Comparison of ENCODE assay signal across 24 cellular contexts in the genomic region with DNA sequence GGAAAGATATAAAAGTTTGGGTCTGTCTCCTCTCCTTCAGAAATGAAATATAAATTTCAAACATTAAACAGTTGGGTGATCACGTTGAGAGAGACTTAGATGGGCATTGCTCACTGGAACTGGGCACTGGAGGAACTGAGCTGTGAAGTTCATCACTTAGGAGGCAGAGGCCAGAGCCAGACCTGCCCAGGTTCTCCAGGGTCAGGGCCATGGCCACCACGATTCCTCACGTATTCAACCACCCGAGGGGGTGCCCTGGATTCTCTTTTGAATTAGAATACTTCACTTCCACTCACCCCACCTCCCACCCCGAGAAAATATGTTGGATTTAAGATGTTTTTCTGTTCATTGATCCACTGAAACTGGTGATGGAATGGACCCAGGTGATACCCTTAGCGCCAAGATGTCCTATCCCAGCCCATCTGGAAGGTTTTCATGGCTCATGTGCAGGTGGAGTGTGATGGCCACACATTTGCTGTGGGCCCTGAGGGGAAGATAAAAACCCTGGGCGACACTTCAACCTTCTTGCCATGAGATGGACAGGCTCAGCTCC. TPM values are rescaled to one million over a fixed set of nuclear protein-coding genes. Genes with fewer than 3 reads are reported as not detected.
A peak's percentile ranks its signal among the peaks of the same experiment; 100 is the strongest.
DNase-seq lines count a peak whose midpoint lies in the region; TF ChIP-seq lines count a peak whose summit lies in the region.
"Had no signal": no experiment of that assay in that cellular context is flagged by ENCODE, and none has a peak within 500 bp of the region (broad histone marks: within the 10 kb centered on the region; RNA-seq: fewer than 3 reads in every experiment).

No MANE protein-coding gene starts in this region.

- CTCF ChIA-PET in activated naive CD4-positive, alpha-beta T cell treated with anti-CD3 and anti-CD28 coated beads, Interleukin-2, amount 10 ng/mL, durations not matched to agents 7 days and 5 days (lab: Charles Lee), result interaction anchor here (1.6 kb wide), 1 partner anchor 14 kb away, joined by 4 read pairs; no protein-coding TSS in a partner anchor
- CTCF ChIA-PET in GM10248 (lab: Yijun Ruan, JAX), result interaction anchor here (1.6 to 2.4 kb wide), 3 partner anchors 13 to 85 kb away, joined by 4 to 8 read pairs (median 8); no protein-coding TSS in a partner anchor

- H3K36me3 ChIP-seq in subcutaneous abdominal adipose tissue (ENCODE audit: control insufficient read depth in 5 of 5, insufficient read depth in 5 of 5, low read length in 5 of 5), result peaks cover 0 to 31% (median 16%) of the 10 kb centered on the region in 5 donors
- H3K36me3 ChIP-seq: neural progenitor cell had no signal

- H3K36me3 Mint-ChIP-seq in activated naive CD4-positive, alpha-beta T cell treated with anti-CD3 and anti-CD28 coated beads, Interleukin-2, amount 10 ng/mL, durations not matched to agents 7 days and 5 days, result peaks cover 42% of the 10 kb centered on the region
- peaks cover 29% of the 10 kb centered on the region for H3K36me3 Mint-ChIP-seq in dendritic cell treated with granulocyte-macrophage colony-stimulating factor and Interleukin-4, amounts not matched to agents 40 ng/mL and 50 ng/mL, for 4 days (ENCODE audit: low read depth)
- peaks cover 9% of the 10 kb centered on the region for H3K36me3 Mint-ChIP-seq in activated T-helper 1 cell treated with anti-CD3 and anti-CD28 coated beads, Interleukin-12 subunit alpha, Interleukin-12 subunit beta, Interleukin-2, Interleukin-4 antibody, amounts not matched to agents 30 ng/mL and 10 ng/mL and 1 ng/mL, durations not matched to agents 14 hours and 24 hours and 36 hours (ENCODE audit: low read depth)
- H3K36me3 Mint-ChIP-seq: neural progenitor cell had no signal

- no peaks in the 10 kb centered on the region for H3K9me3 ChIP-seq in subcutaneous abdominal adipose tissue (ENCODE audit: control insufficient read depth in 5 of 5, low read length in 5 of 5)

- peak; percentile 5 for DNase-seq in activated naive CD4-positive, alpha-beta T cell treated with anti-CD3 and anti-CD28 coated beads, Interleukin-2, amount 10 ng/mL, durations not matched to agents 7 days and 5 days
- no peak for DNase-seq in activated naive CD4-positive, alpha-beta T cell treated with anti-CD3 and anti-CD28 coated beads, Interleukin-2, amount 50 U/mL, for 16 hours
- DNase-seq in GM10248 (ENCODE audit: extremely low spot score) (peak; percentile 9), DMS153 (lab: John Stamatoyannopoulos, UW) (no peak), OCI-M2 (lab: John Stamatoyannopoulos, UW; ENCODE audit: unreplicated experiment) (no peak)
- no peak for DNase-seq in activated T-helper 1 cell treated with anti-CD3 and anti-CD28 coated beads, Interleukin-12 subunit alpha, Interleukin-12 subunit beta, Interleukin-2, Interleukin-4 antibody, amounts not matched to agents 30 ng/mL and 10 ng/mL and 1 ng/mL, durations not matched to agents 14 hours and 24 hours and 36 hours (ENCODE audit: low spot score)
- DNase-seq: C1 segment of cervical spinal cord; Kasumi-1; MV-4-11; NCI-H1436 treated with DMSO at 0.1 percent for 48 hours; NCI-H2107; NCI-H446; NCI-H774; stimulated activated CD4-positive, alpha-beta T cell treated with anti-CD3 and anti-CD28 coated beads, Interleukin-2, amount 100 ng/mL, for 48 hours; substantia nigra; T-helper 1 cell had no signal

- peaks cover 37% of the 10 kb centered on the region for H3K4me1 Mint-ChIP-seq in activated naive CD4-positive, alpha-beta T cell treated with anti-CD3 and anti-CD28 coated beads, Interleukin-2, amount 10 ng/mL, durations not matched to agents 7 days and 5 days
- peaks cover 55% of the 10 kb centered on the region for H3K4me1 Mint-ChIP-seq in dendritic cell treated with granulocyte-macrophage colony-stimulating factor and Interleukin-4, amounts not matched to agents 40 ng/mL and 50 ng/mL, for 4 days (ENCODE audit: low read depth)
- peaks cover 23% of the 10 kb centered on the region for H3K4me1 Mint-ChIP-seq in activated T-helper 1 cell treated with anti-CD3 and anti-CD28 coated beads, Interleukin-12 subunit alpha, Interleukin-12 subunit beta, Interleukin-2, Interleukin-4 antibody, amounts not matched to agents 30 ng/mL and 10 ng/mL and 1 ng/mL, durations not matched to agents 14 hours and 24 hours and 36 hours (ENCODE audit: low read depth)

- H3K4me3 ChIP-seq in subcutaneous abdominal adipose tissue (ENCODE audit: low read depth in 1 of 5, low read length in 5 of 5), result no peak overlapping the region
- H3K4me3 ChIP-seq: neural progenitor cell had no signal

- H3K4me3 Mint-ChIP-seq in activated naive CD4-positive, alpha-beta T cell treated with anti-CD3 and anti-CD28 coated beads, Interleukin-2, amount 10 ng/mL, durations not matched to agents 7 days and 5 days, result no peak overlapping the region
- H3K4me3 Mint-ChIP-seq in dendritic cell treated with granulocyte-macrophage colony-stimulating factor and Interleukin-4, amounts not matched to agents 40 ng/mL and 50 ng/mL, for 4 days, result no peak overlapping the region
- H3K4me3 Mint-ChIP-seq in activated T-helper 1 cell treated with anti-CD3 and anti-CD28 coated beads, Interleukin-12 subunit alpha, Interleukin-12 subunit beta, Interleukin-2, Interleukin-4 antibody, amounts not matched to agents 30 ng/mL and 10 ng/mL and 1 ng/mL, durations not matched to agents 14 hours and 24 hours and 36 hours, result no peak overlapping the region
- H3K4me3 Mint-ChIP-seq: central memory CD8-positive, alpha-beta T cell; memory B cell; neural progenitor cell had no signal

- H3K27ac ChIP-seq in subcutaneous abdominal adipose tissue (ENCODE audit: low read depth, low read length), result peak overlapping the region; percentile 84
- H3K27ac ChIP-seq: neural progenitor cell, parathyroid adenoma had no signal

- no peak for TF ChIP-seq CTCF in GM10248 (IDR thresholded peaks at IDR 0.05; ENCODE audit: control extremely low read depth, extremely low read depth, low read depth, missing control alignments)

- POLR2A ChIA-PET in GM10248 (lab: Yijun Ruan, JAX), result no interaction called here

- no peaks in the 10 kb centered on the region for H3K27me3 Mint-ChIP-seq in activated naive CD4-positive, alpha-beta T cell treated with anti-CD3 and anti-CD28 coated beads, Interleukin-2, amount 10 ng/mL, durations not matched to agents 7 days and 5 days
- peaks cover 13% of the 10 kb centered on the region for H3K27me3 Mint-ChIP-seq in dendritic cell treated with granulocyte-macrophage colony-stimulating factor and Interleukin-4, amounts not matched to agents 40 ng/mL and 50 ng/mL, for 4 days
- peaks cover 2% of the 10 kb centered on the region for H3K27me3 Mint-ChIP-seq in activated T-helper 1 cell treated with anti-CD3 and anti-CD28 coated beads, Interleukin-12 subunit alpha, Interleukin-12 subunit beta, Interleukin-2, Interleukin-4 antibody, amounts not matched to agents 30 ng/mL and 10 ng/mL and 1 ng/mL, durations not matched to agents 14 hours and 24 hours and 36 hours (ENCODE audit: insufficient read depth)
- H3K27me3 Mint-ChIP-seq: central memory CD8-positive, alpha-beta T cell had no signal

- H3K27ac Mint-ChIP-seq in activated naive CD4-positive, alpha-beta T cell treated with anti-CD3 and anti-CD28 coated beads, Interleukin-2, amount 10 ng/mL, durations not matched to agents 7 days and 5 days, result no peak overlapping the region
- H3K27ac Mint-ChIP-seq in dendritic cell treated with granulocyte-macrophage colony-stimulating factor and Interleukin-4, amounts not matched to agents 40 ng/mL and 50 ng/mL, for 4 days, result peak overlapping the region; percentile 6
- no peak overlapping the region for H3K27ac Mint-ChIP-seq in activated T-helper 1 cell treated with anti-CD3 and anti-CD28 coated beads, Interleukin-12 subunit alpha, Interleukin-12 subunit beta, Interleukin-2, Interleukin-4 antibody, amounts not matched to agents 30 ng/mL and 10 ng/mL and 1 ng/mL, durations not matched to agents 14 hours and 24 hours and 36 hours
- H3K27ac Mint-ChIP-seq: memory B cell had no signal

- H3K9me3 Mint-ChIP-seq in activated naive CD4-positive, alpha-beta T cell treated with anti-CD3 and anti-CD28 coated beads, Interleukin-2, amount 10 ng/mL, durations not matched to agents 7 days and 5 days, result no peaks in the 10 kb centered on the region
- H3K9me3 Mint-ChIP-seq in dendritic cell treated with granulocyte-macrophage colony-stimulating factor and Interleukin-4, amounts not matched to agents 40 ng/mL and 50 ng/mL, for 4 days, result no peaks in the 10 kb centered on the region
- H3K9me3 Mint-ChIP-seq in activated T-helper 1 cell treated with anti-CD3 and anti-CD28 coated beads, Interleukin-12 subunit alpha, Interleukin-12 subunit beta, Interleukin-2, Interleukin-4 antibody, amounts not matched to agents 30 ng/mL and 10 ng/mL and 1 ng/mL, durations not matched to agents 14 hours and 24 hours and 36 hours, result no peaks in the 10 kb centered on the region
- H3K9me3 Mint-ChIP-seq: central memory CD8-positive, alpha-beta T cell; memory B cell; neural progenitor cell had no signal

- peaks cover 0 to 9% (median 4%) of the 10 kb centered on the region in 5 donors for H3K27me3 ChIP-seq in subcutaneous abdominal adipose tissue (ENCODE audit: control insufficient read depth in 5 of 5, insufficient read depth in 4 of 5, low read length in 5 of 5)

- intact Hi-C loops in dendritic cell treated with granulocyte-macrophage colony-stimulating factor and Interleukin-4, amounts not matched to agents 40 ng/mL and 50 ng/mL, for 4 days (cut with micrococcal nuclease), result no loop called here
- intact Hi-C loops in activated T-helper 1 cell treated with anti-CD3 and anti-CD28 coated beads, Interleukin-12 subunit alpha, Interleukin-12 subunit beta, Interleukin-2, Interleukin-4 antibody, amounts not matched to agents 30 ng/mL and 10 ng/mL and 1 ng/mL, durations not matched to agents 14 hours and 24 hours and 36 hours (cut with micrococcal nuclease), result no loop called here

- H3K9ac ChIP-seq in subcutaneous abdominal adipose tissue (ENCODE audit: low read length in 5 of 5), result peak overlapping the region in 1 of 5 donors; percentile 55
- H3K9ac ChIP-seq: neural progenitor cell, parathyroid adenoma had no signal

- H3K4me1 ChIP-seq in subcutaneous abdominal adipose tissue (ENCODE audit: control insufficient read depth in 5 of 5, insufficient read depth in 5 of 5, low read length in 5 of 5), result peaks cover 18 to 83% (median 61%) of the 10 kb centered on the region in 5 donors
- H3K4me1 ChIP-seq: parathyroid adenoma had no signal

RNA-seq across cellular contexts. Expression of a gene that starts 6.1 kb away (rescaled TPM):
- total RNA-seq in activated T-helper 1 cell treated with anti-CD3 and anti-CD28 coated beads, Interleukin-12 subunit alpha, Interleukin-12 subunit beta, Interleukin-2, Interleukin-4 antibody, amounts not matched to agents 30 ng/mL and 10 ng/mL and 1 ng/mL, durations not matched to agents 14 hours and 24 hours and 36 hours, result 0.44 and 0.91 TPM in 2 replicates
- total RNA-seq: RPMI7951, SK-MEL-5 had no signal

RNA-seq across cellular contexts. Expression of a gene that starts 16.1 kb away (rescaled TPM):
- 58.3 and 62.1 TPM in 2 replicates for total RNA-seq in activated T-helper 1 cell treated with anti-CD3 and anti-CD28 coated beads, Interleukin-12 subunit alpha, Interleukin-12 subunit beta, Interleukin-2, Interleukin-4 antibody, amounts not matched to agents 30 ng/mL and 10 ng/mL and 1 ng/mL, durations not matched to agents 14 hours and 24 hours and 36 hours
- total RNA-seq: RPMI7951 had no signal

RNA-seq across cellular contexts. Expression of a gene that starts 31.6 kb away (rescaled TPM):
- 0.13 and 0.22 TPM in 2 replicates for total RNA-seq in activated T-helper 1 cell treated with anti-CD3 and anti-CD28 coated beads, Interleukin-12 subunit alpha, Interleukin-12 subunit beta, Interleukin-2, Interleukin-4 antibody, amounts not matched to agents 30 ng/mL and 10 ng/mL and 1 ng/mL, durations not matched to agents 14 hours and 24 hours and 36 hours
- total RNA-seq: RPMI7951, SK-MEL-5 had no signal

Comparison
In these comparisons a context has a peak if more than half of its experiments do, and no peak if none do; other contexts are left out.
1. DNase-seq: peak in activated naive CD4-positive, alpha-beta T cell treated with anti-CD3 and anti-CD28 coated beads, Interleukin-2, amount 10 ng/mL, durations not matched to agents 7 days and 5 days (single experiment) and GM10248 (single experiment); none in activated naive CD4-positive, alpha-beta T cell treated with anti-CD3 and anti-CD28 coated beads, Interleukin-2, amount 50 U/mL, for 16 hours (single experiment), DMS153 (single experiment), OCI-M2 (single experiment) and activated T-helper 1 cell treated with anti-CD3 and anti-CD28 coated beads, Interleukin-12 subunit alpha, Interleukin-12 subunit beta, Interleukin-2, Interleukin-4 antibody, amounts not matched to agents 30 ng/mL and 10 ng/mL and 1 ng/mL, durations not matched to agents 14 hours and 24 hours and 36 hours (single experiment).